ENCODE assay signal across 1 cellular context in genomic region chr4:8319731-8320385, GRCh38.
TF ChIP-seq lines count a peak whose summit lies in the region.

No MANE protein-coding gene starts in this region.

TF ChIP-seq in H1, 55 proteins besides CTCF, POLR2A, EP300 and RAD21:
- TF ChIP-seq CHD1 (IDR thresholded peaks at IDR 0.05; ENCODE audit: low read depth, low read length) = no peak
- TF ChIP-seq SP2 (IDR thresholded peaks at IDR 0.05; ENCODE audit: low read length) = no peak
- TF ChIP-seq RXRA (IDR thresholded peaks at IDR 0.05; ENCODE audit: insufficient read depth, low read depth, low read length) = no peak
- TF ChIP-seq SUZ12 (IDR thresholded peaks at IDR 0.05; ENCODE audit: low read length) = no peak
- no peak for TF ChIP-seq SRF (IDR thresholded peaks at IDR 0.05; ENCODE audit: low read depth, low read length)
- TF ChIP-seq POLR2AphosphoS5 (IDR thresholded peaks at IDR 0.05; ENCODE audit: low read depth, low read length) = no peak
- TF ChIP-seq USF2 (IDR thresholded peaks at IDR 0.05; ENCODE audit: low read length) = no peak
- no peak for TF ChIP-seq CHD7 (IDR thresholded peaks at IDR 0.05; ENCODE audit: insufficient replicate concordance, low read length)
- no peak for TF ChIP-seq YY1 (IDR thresholded peaks at IDR 0.05; ENCODE audit: low read depth, low read length)
- TF ChIP-seq SAP30 (IDR thresholded peaks at IDR 0.05; ENCODE audit: insufficient read depth, insufficient replicate concordance, low read length) = no peak
- no peak for TF ChIP-seq TCF12 (IDR thresholded peaks at IDR 0.05; ENCODE audit: low read depth, low read length)
- TF ChIP-seq TBP (IDR thresholded peaks at IDR 0.05; ENCODE audit: low read depth, low read length) = no peak
- TF ChIP-seq TAF1 (IDR thresholded peaks at IDR 0.05; ENCODE audit: low read depth, low read length) = no peak
- TF ChIP-seq CTBP2 (IDR thresholded peaks at IDR 0.05; ENCODE audit: borderline replicate concordance, insufficient read depth, insufficient read length, low read length) = no peak
